Comparison of ENCODE assay signal across 23 cellular contexts in genomic region chrX:29922607-29923006, GRCh38.
A peak's percentile ranks its signal among the peaks of the same experiment; 100 is the strongest.
DNase-seq lines count a peak whose midpoint lies in the region; ATAC-seq, FAIRE-seq and TF ChIP-seq lines count a peak whose summit lies in the region.
"Had no signal": no experiment of that assay in that cellular context is flagged by ENCODE, and none has a peak within 500 bp of the region (broad histone marks: within the 10 kb centered on the region; RNA-seq: fewer than 3 reads in every experiment).

No MANE protein-coding gene starts in this region.

- no peak overlapping the region for H3K27ac Mint-ChIP-seq in astrocyte (ENCODE audit: unreplicated experiment)
- H3K27ac Mint-ChIP-seq: B cell; CD4-positive, alpha-beta T cell; CD8-positive, alpha-beta T cell had no signal

- H3K9me3 Mint-ChIP-seq in astrocyte (ENCODE audit: unreplicated experiment): no peaks in the 10 kb centered on the region
- H3K9me3 Mint-ChIP-seq: CD4-positive, alpha-beta T cell; CD8-positive, alpha-beta T cell had no signal

- H3K4me1 ChIP-seq in astrocyte (ENCODE audit: insufficient read depth, low read length): no peaks in the 10 kb centered on the region
- H3K4me1 ChIP-seq in foreskin keratinocyte: no peaks in the 10 kb centered on the region
- H3K4me1 ChIP-seq: A549; BLaER1 treated with 17β-estradiol and CSF1 and Interleukin-3, amounts not matched to agents 10 nM and 100 nM; Caco-2 had no signal

- no peak overlapping the region for H2AFZ ChIP-seq in astrocyte (ENCODE audit: low read depth, low read length)

- no peaks in the 10 kb centered on the region for H3K79me2 ChIP-seq in astrocyte (ENCODE audit: insufficient read depth, low read length)

- H3K27ac ChIP-seq in astrocyte (ENCODE audit: low read depth, low read length): no peak overlapping the region
- no peak overlapping the region for H3K27ac ChIP-seq in foreskin keratinocyte
- H3K27ac ChIP-seq: 22Rv1; A549; BLaER1 treated with 17β-estradiol and CSF1 and Interleukin-3, amounts not matched to agents 10 nM and 100 nM; C4-2B had no signal

- H3K27me3 ChIP-seq in astrocyte (ENCODE audit: insufficient read depth, low read length) (no peaks in the 10 kb centered on the region), foreskin keratinocyte (no peaks in the 10 kb centered on the region)
- H3K27me3 ChIP-seq: BLaER1 treated with 17β-estradiol and CSF1 and Interleukin-3, amounts not matched to agents 10 nM and 100 nM had no signal

- no peaks in the 10 kb centered on the region for H3K36me3 ChIP-seq in astrocyte (ENCODE audit: insufficient read depth, low read length)
- H3K36me3 ChIP-seq: BLaER1 treated with 17β-estradiol and CSF1 and Interleukin-3, amounts not matched to agents 10 nM and 100 nM had no signal

- H3K4me3 ChIP-seq in astrocyte (ENCODE audit: insufficient read depth, low read depth, low read length): no peak overlapping the region
- H3K4me3 ChIP-seq: A549; BLaER1 treated with 17β-estradiol and CSF1 and Interleukin-3, amounts not matched to agents 10 nM and 100 nM had no signal

- H3K4me1 Mint-ChIP-seq in astrocyte (ENCODE audit: low read depth, unreplicated experiment): no peaks in the 10 kb centered on the region
- H3K4me1 Mint-ChIP-seq: B cell had no signal

- no peak overlapping the region for H3K4me2 ChIP-seq in astrocyte (ENCODE audit: low read length)
- H3K4me2 ChIP-seq: A549; BLaER1 treated with 17β-estradiol and CSF1 and Interleukin-3, amounts not matched to agents 10 nM and 100 nM had no signal

- no peaks in the 10 kb centered on the region for H3K27me3 Mint-ChIP-seq in astrocyte (ENCODE audit: low read depth, unreplicated experiment)
- H3K27me3 Mint-ChIP-seq: B cell; CD4-positive, alpha-beta T cell had no signal

- TF ChIP-seq CTCF in astrocyte (IDR thresholded peaks at IDR 0.05; ENCODE audit: insufficient read depth, low read depth, low read length) (no peak), foreskin keratinocyte (conservative IDR thresholded peaks at IDR 0.05) (no peak)

- peak; percentile 50 for ATAC-seq in HG02610 (IDR thresholded peaks at IDR 0.05; ENCODE audit: unreplicated experiment)
- ATAC-seq in foreskin keratinocyte: no peak
- ATAC-seq in GM18907 (IDR thresholded peaks at IDR 0.05; ENCODE audit: unreplicated experiment): no peak
- ATAC-seq: A549; CD8-positive, alpha-beta T cell had no signal

- H3K36me3 Mint-ChIP-seq in astrocyte (ENCODE audit: low read depth, unreplicated experiment): no peaks in the 10 kb centered on the region
- H3K36me3 Mint-ChIP-seq: CD8-positive, alpha-beta T cell had no signal

- DNase-seq in astrocyte (ENCODE audit: low read depth) (no peak), foreskin keratinocyte (peak; percentile 16 to 57), HuH-7.5 (ENCODE audit: low spot score) (no peak)
- no peak for DNase-seq in activated naive CD4-positive, alpha-beta T cell (lab: John Stamatoyannopoulos, UW)
- DNase-seq: AML-193; Caco-2; Calu3; CD4-positive, alpha-beta T cell; CD8-positive, alpha-beta T cell; DMS79 treated with DMSO at 0.1 percent for 48 hours; GF-D8 had no signal

- H3K9ac ChIP-seq in astrocyte (ENCODE audit: low read length): no peak overlapping the region
- H3K9ac ChIP-seq: BLaER1 treated with 17β-estradiol and CSF1 and Interleukin-3, amounts not matched to agents 10 nM and 100 nM had no signal

- no peaks in the 10 kb centered on the region for H4K20me1 ChIP-seq in astrocyte (ENCODE audit: insufficient read depth, low read length)
- H4K20me1 ChIP-seq: BLaER1 treated with 17β-estradiol and CSF1 and Interleukin-3, amounts not matched to agents 10 nM and 100 nM had no signal

- peak; percentile 80 for FAIRE-seq in astrocyte (lab: Jason Lieb, UNC)
- FAIRE-seq: A549, D721Med, G401.6, GM12892, GM18507, GM19239 had no signal

- no peak overlapping the region for H3K4me3 Mint-ChIP-seq in astrocyte (ENCODE audit: unreplicated experiment)
- H3K4me3 Mint-ChIP-seq: B cell; CD4-positive, alpha-beta T cell; CD8-positive, alpha-beta T cell had no signal

- no peaks in the 10 kb centered on the region for H3K9me3 ChIP-seq in astrocyte (ENCODE audit: insufficient read depth, low read depth, low read length)
- H3K9me3 ChIP-seq: A549; BLaER1 treated with 17β-estradiol and CSF1 and Interleukin-3, amounts not matched to agents 10 nM and 100 nM; Caco-2 had no signal

Comparison
In these comparisons a context has a peak if more than half of its experiments do, and no peak if none do; other contexts are left out.
1. DNase-seq: peak in foreskin keratinocyte (2 of 2); none in astrocyte (single experiment), HuH-7.5 (single experiment) and activated naive CD4-positive, alpha-beta T cell (0 of 4).